In genomic region chr16:56270828-56271227, GRCh38 we compare ENCODE assay signal across 20 cellular contexts.
DNase-seq lines count a peak whose midpoint lies in the region; ATAC-seq and TF ChIP-seq lines count a peak whose summit lies in the region.
"Had no signal": no experiment of that assay in that cellular context is flagged by ENCODE, and none has a peak within 500 bp of the region (broad histone marks: within the 10 kb centered on the region; RNA-seq: fewer than 3 reads in every experiment).

No MANE protein-coding gene starts in this region.

- H3K4me3 ChIP-seq in right atrium auricular region (no peak overlapping the region), sigmoid colon (no peak overlapping the region), transverse colon (no peak overlapping the region)
- H3K4me3 ChIP-seq: PC-9 had no signal

- peak overlapping the region; percentile 88 to 95 for H3K27ac ChIP-seq in right atrium auricular region
- peak overlapping the region; percentile 98 for H3K27ac ChIP-seq in layer of hippocampus (ENCODE audit: low read depth, low read length)
- peak overlapping the region in 3 of 4 donors; percentile 90 to 92 (median 91) for H3K27ac ChIP-seq in sigmoid colon
- H3K27ac ChIP-seq in transverse colon, result peak overlapping the region; percentile 72 to 89 (median 82)
- H3K27ac ChIP-seq: PC-9, RWPE1 had no signal

- intact Hi-C loops in left ventricle myocardium superior (cut with micrococcal nuclease), result no loop called here
- intact Hi-C loops in sigmoid colon (cut with DNase I), result loop anchor here (2.0 kb wide), 1 partner anchor 80 kb away; the partner anchor contains the start of gene GNAO1
- intact Hi-C loops in transverse colon (cut with DNase I; ENCODE audit: low total_unique reads), result no loop called here

- no peaks in the 10 kb centered on the region for H3K9me3 ChIP-seq in right atrium auricular region
- H3K9me3 ChIP-seq in sigmoid colon, result no peaks in the 10 kb centered on the region
- no peaks in the 10 kb centered on the region for H3K9me3 ChIP-seq in transverse colon
- H3K9me3 ChIP-seq: BE2C had no signal

- H3K27me3 ChIP-seq in right atrium auricular region (no peaks in the 10 kb centered on the region), layer of hippocampus (ENCODE audit: control insufficient read depth, insufficient read depth, low read length) (no peaks in the 10 kb centered on the region), sigmoid colon (no peaks in the 10 kb centered on the region), transverse colon (no peaks in the 10 kb centered on the region)
- H3K27me3 ChIP-seq: BE2C had no signal

- H3K36me3 ChIP-seq in right atrium auricular region (no peaks in the 10 kb centered on the region), sigmoid colon (no peaks in the 10 kb centered on the region), transverse colon (no peaks in the 10 kb centered on the region)

- DNase-seq in right atrium auricular region (ENCODE audit: low spot score) (no peak), left ventricle myocardium superior (no peak), sigmoid colon (peak; percentile 40), transverse colon (no peak), cerebellar nuclear complex (lab: John Stamatoyannopoulos, UW) (no peak)
- DNase-seq in stimulated activated CD8-positive, alpha-beta memory T cell treated with anti-CD3 and anti-CD28 coated beads, Interleukin-4, amount 100 ng/mL, for 48 hours, result no peak
- DNase-seq in activated CD4-positive, alpha-beta T cell treated with anti-CD3 and anti-CD28 coated beads for 4 hours, result no peak
- DNase-seq: BE2C; CD4-positive, CD25-positive, alpha-beta regulatory T cell; COR-L47; DMS153; GDM1; H7; NCI-H146; NCI-H2171 treated with DMSO at 0.1 percent for 48 hours; NCI-H446; NCI-H526 treated with DMSO at 0.1 percent for 48 hours; PC-9 had no signal

- WGBS in sigmoid colon, 2 donors, result 78 to 91% methylated on average over 3 of the region's 3 CpGs
- WGBS in transverse colon (ENCODE audit: low coverage in 1 of 2), 2 donors, result 82 to 90% methylated on average over 2 to 3 of the region's 3 CpGs

- no peak for ATAC-seq in left ventricle myocardium superior

- in situ Hi-C loops in transverse colon (cut with MboI; ENCODE audit: low pct_ligation_motif_present in 1 of 4, low pct_unique_long_range_greater_than_20kb in 1 of 4, low sequenced_read_pairs in 3 of 4), result no loop called here

- no peak for TF ChIP-seq CTCF in right atrium auricular region (IDR thresholded peaks at IDR 0.05)
- TF ChIP-seq CTCF in sigmoid colon (IDR thresholded peaks at IDR 0.05), result no peak
- no peak for TF ChIP-seq CTCF in transverse colon (IDR thresholded peaks at IDR 0.05)

- TF ChIP-seq EP300 in sigmoid colon (IDR thresholded peaks at IDR 0.05), result no peak
- no peak for TF ChIP-seq EP300 in transverse colon (IDR thresholded peaks at IDR 0.05; ENCODE audit: low read depth)

- peaks cover 0 to 30% of the 10 kb centered on the region in 2 donors for H3K4me1 ChIP-seq in right atrium auricular region
- peaks cover 5 to 44% (median 38%) of the 10 kb centered on the region in 4 donors for H3K4me1 ChIP-seq in sigmoid colon
- peaks cover 0 to 8% (median 3%) of the 10 kb centered on the region in 4 donors for H3K4me1 ChIP-seq in transverse colon

- no peak for TF ChIP-seq POLR2A in sigmoid colon (IDR thresholded peaks at IDR 0.05)
- TF ChIP-seq POLR2A in transverse colon (IDR thresholded peaks at IDR 0.05), result no peak
